In genomic region chr1:161523817-161524741, GRCh38 we compare ENCODE assay signal across 8 cellular contexts. TPM values are rescaled to one million over a fixed set of nuclear protein-coding genes. Genes with fewer than 3 reads are reported as not detected.
DNase-seq lines count a peak whose midpoint lies in the region; ATAC-seq and TF ChIP-seq lines count a peak whose summit lies in the region.
"Not testable (repeated sequence)": the region's sequence is repeated elsewhere in the genome, so short reads cannot be mapped to it uniquely, and the experiment has no call there.

Gene HSPA6 (plus strand): TSS chr1:161524540. CDS start chr1:161524659, 119 bp downstream.

- H3K27me3 ChIP-seq in neutrophil; stomach smooth muscle (ENCODE audit: control insufficient read depth in 1 of 2, insufficient read depth in 2 of 2, low read length in 2 of 2): not testable (repeated sequence)

- TF ChIP-seq CTCF in neutrophil (IDR thresholded peaks at IDR 0.05), result not testable (repeated sequence)

- POLR2A ChIA-PET in T-cell (lab: Charles Lee), result not testable (repeated sequence)
- POLR2A ChIA-PET in activated naive CD8-positive, alpha-beta T cell treated with anti-CD3 and anti-CD28 coated beads, Interleukin-2, amount 10 ng/mL, durations not matched to agents 7 days and 5 days (lab: Charles Lee), result interaction anchor here (0.7 kb wide), 1 partner anchor 214 kb away, joined by 3 read pairs; no protein-coding TSS in a partner anchor

- not testable (repeated sequence) for H3K36me3 Mint-ChIP-seq in T-cell; activated naive CD8-positive, alpha-beta T cell treated with anti-CD3 and anti-CD28 coated beads, Interleukin-2, amount 10 ng/mL, durations not matched to agents 7 days and 5 days

- H3K4me3 ChIP-seq in neutrophil (ENCODE audit: low read depth in 1 of 2, low read length in 1 of 2), result peak within 1 kb of the TSS; percentile 69 to 87
- peak within 1 kb of the TSS; percentile 78 to 80 for H3K4me3 ChIP-seq in stomach smooth muscle (ENCODE audit: low read length in 2 of 2)

- peak within 1 kb of the TSS; percentile 81 for H3K9ac ChIP-seq in ES-I3 (ENCODE audit: low read depth, low read length)
- peak within 1 kb of the TSS in 1 of 2 donors; percentile 76 for H3K9ac ChIP-seq in stomach smooth muscle (ENCODE audit: low read length in 2 of 2)

- not testable (repeated sequence) for H3K9me3 ChIP-seq in ES-I3 (ENCODE audit: control insufficient read depth, insufficient read depth, low read length); neutrophil; stomach smooth muscle (ENCODE audit: control insufficient read depth in 2 of 2, low read length in 2 of 2)

- DNase-seq in NCI-H1417 (lab: John Stamatoyannopoulos, UW) (peak; percentile 81 to 91 (median 89)), T-cell (peak; percentile 23 to 81 (median 60)), glomerular visceral epithelial cell (ENCODE audit: extremely low spot score) (peak; percentile 80)
- peak; percentile 79 for DNase-seq in activated naive CD8-positive, alpha-beta T cell treated with anti-CD3 and anti-CD28 coated beads, Interleukin-2, amount 10 ng/mL, durations not matched to agents 7 days and 5 days

- H3K36me3 ChIP-seq in ES-I3 (ENCODE audit: insufficient read depth, low read length); stomach smooth muscle (ENCODE audit: control insufficient read depth in 2 of 2, insufficient read depth in 2 of 2, low read length in 2 of 2): not testable (repeated sequence)
- H3K36me3 ChIP-seq in neutrophil, result peaks cover 74% of the 10 kb centered on the region

- peaks cover 6 to 12% (median 8%) of the 10 kb centered on the region in 3 donors for H3K4me1 Mint-ChIP-seq in T-cell
- not testable (repeated sequence) for H3K4me1 Mint-ChIP-seq in activated naive CD8-positive, alpha-beta T cell treated with anti-CD3 and anti-CD28 coated beads, Interleukin-2, amount 10 ng/mL, durations not matched to agents 7 days and 5 days

- H3K27ac Mint-ChIP-seq in T-cell, result peak within 1 kb of the TSS; percentile 86 to 90
- H3K27ac Mint-ChIP-seq in activated naive CD8-positive, alpha-beta T cell treated with anti-CD3 and anti-CD28 coated beads, Interleukin-2, amount 10 ng/mL, durations not matched to agents 7 days and 5 days, result peak within 1 kb of the TSS; percentile 78

- H3K27ac ChIP-seq in neutrophil (peak within 1 kb of the TSS; percentile 92), stomach smooth muscle (ENCODE audit: low read length) (peak within 1 kb of the TSS; percentile 58)

- H3K9me3 Mint-ChIP-seq in T-cell; activated naive CD8-positive, alpha-beta T cell treated with anti-CD3 and anti-CD28 coated beads, Interleukin-2, amount 10 ng/mL, durations not matched to agents 7 days and 5 days: not testable (repeated sequence)

- ATAC-seq in HG02610 (IDR thresholded peaks at IDR 0.05; ENCODE audit: unreplicated experiment) (peak; percentile 53), T-cell (replicated peaks in 1 of 4) (peak; percentile 68 to 76 (median 68))
- peak; percentile 70 for ATAC-seq in activated naive CD8-positive, alpha-beta T cell treated with anti-CD3 and anti-CD28 coated beads, Interleukin-2, amount 10 ng/mL, durations not matched to agents 7 days and 5 days (ENCODE audit: low read depth)

- H3K4me1 ChIP-seq in ES-I3 (ENCODE audit: insufficient read depth, low read length); stomach smooth muscle (ENCODE audit: control insufficient read depth, insufficient read depth, low read length): not testable (repeated sequence)
- H3K4me1 ChIP-seq in neutrophil (ENCODE audit: control insufficient read depth in 1 of 2, insufficient read depth in 1 of 2, low read depth in 1 of 2, low read length in 1 of 2), result peaks cover 52 to 58% of the 10 kb centered on the region in 2 experiments

- CTCF ChIA-PET in T-cell (lab: Charles Lee), result interaction anchor here in 1 of 2 donors (0.6 to 1.0 kb wide), 4 partner anchors 36 to 225 kb away, joined by 3 to 4 read pairs (median 3); partner anchors contain the start of gene DUSP12

- H3K4me3 Mint-ChIP-seq in T-cell, result peak within 1 kb of the TSS; percentile 82 to 88 (median 86)
- peak within 1 kb of the TSS; percentile 86 for H3K4me3 Mint-ChIP-seq in activated naive CD8-positive, alpha-beta T cell treated with anti-CD3 and anti-CD28 coated beads, Interleukin-2, amount 10 ng/mL, durations not matched to agents 7 days and 5 days

- not testable (repeated sequence) for H3K27me3 Mint-ChIP-seq in T-cell
- peaks cover 19% of the 10 kb centered on the region for H3K27me3 Mint-ChIP-seq in activated naive CD8-positive, alpha-beta T cell treated with anti-CD3 and anti-CD28 coated beads, Interleukin-2, amount 10 ng/mL, durations not matched to agents 7 days and 5 days

RNA-seq across cellular contexts. Expression of gene HSPA6, which starts in this region (rescaled TPM):
- 10 to 100 TPM in 1 of 5 donors, 1 to 10 TPM in 2, under 1 TPM in 1, not detected in 1; 0.30 to 22.7 (median 5.7) TPM for total RNA-seq in T-cell
- total RNA-seq in activated naive CD8-positive, alpha-beta T cell treated with anti-CD3 and anti-CD28 coated beads, Interleukin-2, amount 10 ng/mL, durations not matched to agents 7 days and 5 days, result 1 to 10 TPM; 1.2 to 1.4 TPM

Comparison
In these comparisons a context has a peak if more than half of its experiments do, and no peak if none do; other contexts are left out.
1. Peak in every context shown above with its lines: DNase-seq, ATAC-seq, H3K4me3 ChIP-seq and H3K27ac ChIP-seq.